18 cellular contexts compared by ENCODE assay signal in genomic region chr4:6076391-6076790, GRCh38. TPM values are rescaled to one million over a fixed set of nuclear protein-coding genes. Genes with fewer than 3 reads are reported as not detected.
DNase-seq lines count a peak whose midpoint lies in the region; ATAC-seq, FAIRE-seq and TF ChIP-seq lines count a peak whose summit lies in the region.
"Had no signal": no experiment of that assay in that cellular context is flagged by ENCODE, and none has a peak within 500 bp of the region (broad histone marks: within the 10 kb centered on the region; RNA-seq: fewer than 3 reads in every experiment).

No MANE protein-coding gene starts in this region.

- CTCF ChIA-PET in GM10248 (lab: Yijun Ruan, JAX) = interaction anchor here (1.0 kb wide), 1 partner anchor 10 kb away, joined by 4 read pairs; no protein-coding TSS in a partner anchor

- DNase-seq in COLO668 (lab: John Stamatoyannopoulos, UW; ENCODE audit: unreplicated experiment) (peak; percentile 32), GM10248 (ENCODE audit: extremely low spot score) (no peak), MM.1S (no peak), glutamatergic neuron (no peak), H54 (ENCODE audit: insufficient read length, low spot score) (no peak), DMS114 treated with DMSO at 0.1 percent for 48 hours (lab: John Stamatoyannopoulos, UW; ENCODE audit: unreplicated experiment) (no peak)
- DNase-seq: activated naive CD4-positive, alpha-beta T cell; CD8-positive, alpha-beta T cell; NCI-H1048; NCI-H345; stimulated activated naive CD4-positive, alpha-beta T cell treated with Interleukin-2 at 50 U/mL for 16 hours; uterus had no signal

- no peaks in the 10 kb centered on the region for H3K36me3 Mint-ChIP-seq in glutamatergic neuron (ENCODE audit: unreplicated experiment)

- no peak overlapping the region for H3K4me3 ChIP-seq in MM.1S (ENCODE audit: low read length)
- H3K4me3 ChIP-seq: lung, uterus had no signal

- no peaks in the 10 kb centered on the region for H3K36me3 ChIP-seq in MM.1S (replicated peaks; ENCODE audit: insufficient read depth, low read length)
- H3K36me3 ChIP-seq: uterus had no signal

- H3K9me3 ChIP-seq in MM.1S (replicated peaks; ENCODE audit: insufficient read depth, low read length) = no peaks in the 10 kb centered on the region
- H3K9me3 ChIP-seq: uterus had no signal

- no peaks in the 10 kb centered on the region for H3K9me2 ChIP-seq in MM.1S (replicated peaks; ENCODE audit: insufficient read depth, low read length)

- no peaks in the 10 kb centered on the region for H3F3A ChIP-seq in MM.1S (ENCODE audit: insufficient read depth, low read length)

- no peaks in the 10 kb centered on the region for H3K27me3 ChIP-seq in MM.1S (replicated peaks; ENCODE audit: insufficient read depth, low read length)
- H3K27me3 ChIP-seq: uterus had no signal

- no peak overlapping the region for H3K27ac Mint-ChIP-seq in glutamatergic neuron (ENCODE audit: unreplicated experiment)
- H3K27ac Mint-ChIP-seq: brain; CD8-positive, alpha-beta T cell had no signal

- no peak for TF ChIP-seq POLR2A in H54 (IDR thresholded peaks at IDR 0.05; ENCODE audit: low read depth, low read length)

- H3K4me2 ChIP-seq in MM.1S (ENCODE audit: low read depth, low read length) = no peak overlapping the region

- no peaks in the 10 kb centered on the region for H3K79me2 ChIP-seq in MM.1S (ENCODE audit: low read length)

- TF ChIP-seq CTCF in GM10248 (IDR thresholded peaks at IDR 0.05; ENCODE audit: control extremely low read depth, extremely low read depth, low read depth, missing control alignments) = peak; percentile 28
- TF ChIP-seq CTCF in MM.1S (IDR thresholded peaks at IDR 0.05; ENCODE audit: low read length) = peak; percentile 31
- peak; percentile 27 for TF ChIP-seq CTCF in glutamatergic neuron (IDR thresholded peaks at IDR 0.05; ENCODE audit: partially characterized antibody, unreplicated experiment)

- peaks cover 1% of the 10 kb centered on the region for H3K9me3 Mint-ChIP-seq in glutamatergic neuron (ENCODE audit: unreplicated experiment)
- H3K9me3 Mint-ChIP-seq: brain; CD8-positive, alpha-beta T cell had no signal

- no peaks in the 10 kb centered on the region for H3K27me3 Mint-ChIP-seq in glutamatergic neuron (ENCODE audit: unreplicated experiment)
- H3K27me3 Mint-ChIP-seq: brain had no signal

- H3K4me1 ChIP-seq in MM.1S (ENCODE audit: low read length) = peaks cover 6% of the 10 kb centered on the region; the same call in 1 of the 2 replicates
- H3K4me1 ChIP-seq: uterus had no signal

- no peak overlapping the region for H3K27ac ChIP-seq in MM.1S (ENCODE audit: low read length)
- H3K27ac ChIP-seq: RWPE1, uterus had no signal

- POLR2A ChIA-PET in GM10248 (lab: Yijun Ruan, JAX) = no interaction called here

- no peak for FAIRE-seq in H54 (lab: Jason Lieb, UNC)

- H3K4me1 Mint-ChIP-seq in glutamatergic neuron (ENCODE audit: low read depth, unreplicated experiment) = no peaks in the 10 kb centered on the region

- ATAC-seq in HG02678 (IDR thresholded peaks at IDR 0.05; ENCODE audit: unreplicated experiment) = no peak
- ATAC-seq: CD8-positive, alpha-beta T cell had no signal

- no peak overlapping the region for H3K9ac ChIP-seq in MM.1S (ENCODE audit: low read length)

- no peak overlapping the region for H2AFZ ChIP-seq in MM.1S (ENCODE audit: low read length)

- no peak overlapping the region for H3K4me3 Mint-ChIP-seq in glutamatergic neuron (ENCODE audit: unreplicated experiment)
- H3K4me3 Mint-ChIP-seq: brain; CD8-positive, alpha-beta T cell had no signal

- H4K20me1 ChIP-seq in MM.1S (ENCODE audit: insufficient read depth, low read length) = no peaks in the 10 kb centered on the region

RNA-seq across cellular contexts. Expression of gene C4orf50, which starts 58.2 kb away (rescaled TPM):
- 0.56 TPM for total RNA-seq in glutamatergic neuron (ENCODE audit: unreplicated experiment)
- total RNA-seq: HT1080, skeletal muscle tissue had no signal
